In the genomic region with DNA sequence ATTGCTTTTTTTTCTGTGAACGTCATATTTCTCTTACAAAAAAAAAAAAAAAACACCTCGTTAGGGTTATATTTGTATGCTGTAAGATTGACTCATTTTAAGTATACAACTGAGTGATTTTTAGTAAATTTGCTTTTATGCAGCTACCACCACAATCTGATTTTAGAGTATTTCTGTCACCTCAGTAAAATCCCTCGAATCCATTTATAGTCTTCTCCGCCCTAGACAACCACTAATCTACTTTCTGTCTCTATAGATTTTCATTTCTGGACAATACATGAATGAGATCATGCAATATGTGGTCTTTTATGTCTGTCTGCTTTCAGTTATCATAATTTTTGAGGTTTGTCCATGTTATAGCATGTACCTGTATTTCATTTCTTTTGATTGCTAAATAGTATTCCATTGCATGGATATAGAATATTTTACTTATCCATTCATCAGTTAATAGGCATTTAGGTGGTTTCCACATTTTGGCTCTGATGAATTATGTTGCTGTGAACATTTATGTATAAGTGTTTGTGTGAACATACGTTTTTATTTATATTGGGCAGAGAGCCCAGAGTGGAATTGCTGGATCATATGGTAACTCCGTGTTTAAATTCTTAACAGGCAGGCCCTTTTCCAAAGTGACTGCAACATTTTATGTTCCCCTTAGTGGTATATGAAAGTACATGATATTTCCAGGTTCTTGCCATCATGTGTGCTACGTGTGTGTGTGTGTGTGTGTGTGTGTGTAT, we compare ENCODE assay signal across 13 cellular contexts.
"Had no signal": no experiment of that assay in that cellular context is flagged by ENCODE, and none has a peak within 500 bp of the region (broad histone marks: within the 10 kb centered on the region; RNA-seq: fewer than 3 reads in every experiment).

No MANE protein-coding gene starts in this region.

- H3K27ac ChIP-seq: neutrophil had no signal

- ATAC-seq: activated naive CD8-positive, alpha-beta T cell treated with anti-CD3 and anti-CD28 coated beads, Interleukin-2, amount 50 U/mL, for 24 hours; left lobe of liver; mucosa of descending colon; naive thymus-derived CD8-positive, alpha-beta T cell had no signal

- H3K4me3 ChIP-seq: gastrocnemius medialis, mucosa of descending colon had no signal

- H3K36me3 ChIP-seq: gastrocnemius medialis, neutrophil had no signal

- H3K9me3 ChIP-seq: gastrocnemius medialis, mucosa of descending colon, neutrophil had no signal

- H3K27ac Mint-ChIP-seq: activated naive CD8-positive, alpha-beta T cell treated with anti-CD3 and anti-CD28 coated beads, Interleukin-2, amount 50 U/mL, for 24 hours; activated T-helper 1 cell treated with anti-CD3 and anti-CD28 coated beads, Interleukin-12 subunit alpha, Interleukin-12 subunit beta, Interleukin-2, Interleukin-4 antibody, amounts not matched to agents 30 ng/mL and 10 ng/mL and 1 ng/mL, durations not matched to agents 14 hours and 24 hours and 36 hours; naive thymus-derived CD8-positive, alpha-beta T cell had no signal

- H3K27me3 ChIP-seq: gastrocnemius medialis, neutrophil had no signal

- H3K9me3 Mint-ChIP-seq: activated naive CD8-positive, alpha-beta T cell treated with anti-CD3 and anti-CD28 coated beads, Interleukin-2, amount 50 U/mL, for 24 hours; activated T-helper 1 cell treated with anti-CD3 and anti-CD28 coated beads, Interleukin-12 subunit alpha, Interleukin-12 subunit beta, Interleukin-2, Interleukin-4 antibody, amounts not matched to agents 30 ng/mL and 10 ng/mL and 1 ng/mL, durations not matched to agents 14 hours and 24 hours and 36 hours; naive thymus-derived CD8-positive, alpha-beta T cell had no signal

- DNase-seq: activated CD4-positive, CD25-positive, alpha-beta regulatory T cell treated with anti-CD3 and anti-CD28 coated beads, Interleukin-2, amount 50 U/mL, for 72 hours; activated naive CD4-positive, alpha-beta T cell; activated naive CD8-positive, alpha-beta T cell treated with anti-CD3 and anti-CD28 coated beads, Interleukin-2, amount 50 U/mL, for 24 hours; aorta; dermis blood vessel endothelial cell; gastrocnemius medialis; mucosa of descending colon; naive thymus-derived CD8-positive, alpha-beta T cell; stimulated activated CD4-positive, alpha-beta T cell treated with anti-CD3 and anti-CD28 coated beads, Interleukin-4, amount 100 ng/mL, for 24 hours; stimulated activated naive CD4-positive, alpha-beta T cell had no signal

- H3K36me3 Mint-ChIP-seq: naive thymus-derived CD8-positive, alpha-beta T cell had no signal
